Comparison of ENCODE assay signal across 12 cellular contexts in genomic region chr20:24784607-24785006, GRCh38.
"Had no signal": no experiment of that assay in that cellular context is flagged by ENCODE, and none has a peak within 500 bp of the region (broad histone marks: within the 10 kb centered on the region; RNA-seq: fewer than 3 reads in every experiment).

No MANE protein-coding gene starts in this region.

- H3K9ac ChIP-seq: neural progenitor cell had no signal

- H3K27ac ChIP-seq: colonic mucosa, heart right ventricle, neural progenitor cell, ovary, skin epidermis, WERI-Rb-1 had no signal

- H3K4me2 ChIP-seq: neural progenitor cell had no signal

- H3K9me3 ChIP-seq: colonic mucosa, heart right ventricle, ovary had no signal

- H3K27me3 ChIP-seq: colonic mucosa, neural progenitor cell, ovary had no signal

- DNase-seq: activated CD4-positive, alpha-beta T cell treated with anti-CD3 and anti-CD28 coated beads for 4 hours; activated CD8-positive, alpha-beta memory T cell treated with anti-CD3 and anti-CD28 coated beads for 24 hours; activated naive CD4-positive, alpha-beta T cell treated with Interleukin-2 at 50 U/mL for 16 hours; caudate nucleus; colonic mucosa; effector CD4-positive, alpha-beta T cell; foreskin melanocyte; heart right ventricle; ovary had no signal

- H3K36me3 ChIP-seq: colonic mucosa, heart right ventricle, neural progenitor cell, ovary, WERI-Rb-1 had no signal

- H2AFZ ChIP-seq: neural progenitor cell had no signal

- H3K4me3 ChIP-seq: colonic mucosa, heart right ventricle, neural progenitor cell, ovary, skin epidermis had no signal

- H3K36me3 Mint-ChIP-seq: neural progenitor cell had no signal

- H3K4me1 ChIP-seq: colonic mucosa, heart right ventricle, neural progenitor cell had no signal

- H3K4me3 Mint-ChIP-seq: neural progenitor cell had no signal
